In the genomic region with DNA sequence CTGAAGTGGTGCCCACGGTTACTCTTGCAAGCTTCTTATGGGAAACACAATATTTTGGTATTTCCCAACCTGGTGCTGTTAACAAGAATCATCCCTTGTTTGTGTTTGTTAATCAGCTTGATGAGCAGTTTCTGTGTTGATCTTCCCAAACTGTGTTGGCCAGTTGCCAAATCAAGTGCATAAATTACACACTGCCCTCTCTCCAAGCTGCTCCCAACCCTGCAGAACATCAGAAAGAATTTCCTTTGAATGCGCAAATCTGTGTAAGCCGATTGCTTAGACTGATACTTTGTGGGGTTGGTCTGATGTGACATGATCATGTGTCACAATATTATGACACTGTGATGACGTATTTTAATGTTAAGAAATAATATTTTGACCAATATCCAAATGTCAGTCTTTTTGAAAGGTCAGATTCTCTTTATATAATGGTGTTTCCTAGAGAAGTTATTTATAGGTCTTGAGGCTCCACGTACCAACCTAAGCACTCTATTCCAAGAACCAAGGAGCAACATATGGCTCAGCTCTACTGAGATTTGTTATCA, we compare ENCODE assay signal across 23 cellular contexts.
"Had no signal": no experiment of that assay in that cellular context is flagged by ENCODE, and none has a peak within 500 bp of the region (broad histone marks: within the 10 kb centered on the region; RNA-seq: fewer than 3 reads in every experiment).

No MANE protein-coding gene starts in this region.

- H3K27ac ChIP-seq: brain microvascular endothelial cell, esophagus squamous epithelium, VCaP had no signal

- ATAC-seq: activated T-cell treated with anti-CD3 and anti-CD28 coated beads, Interleukin-2, amount 50 U/mL, for 4 hours; left lobe of liver had no signal

- H3K4me1 ChIP-seq: esophagus squamous epithelium had no signal

- FAIRE-seq: endothelial cell of umbilical vein, keratinocyte had no signal

- H3K4me3 ChIP-seq: esophagus squamous epithelium, lung had no signal

- DNase-seq: activated CD4-positive, alpha-beta T cell treated with anti-CD3 and anti-CD28 coated beads, Interleukin-2, amount 50 U/mL, for 1 hour; activated CD4-positive, CD25-positive, alpha-beta regulatory T cell treated with anti-CD3 and anti-CD28 coated beads, Interleukin-2, amount 50 U/mL, for 72 hours; activated CD8-positive, alpha-beta memory T cell treated with anti-CD3 and anti-CD28 coated beads, Interleukin-2, amount 50 U/mL, for 4 hours; activated naive CD4-positive, alpha-beta T cell treated with anti-CD3 and anti-CD28 coated beads for 36 hours; activated T-cell treated with anti-CD3 and anti-CD28 coated beads, Interleukin-2, amount 50 U/mL, for 4 hours; anterior cingulate cortex; brain microvascular endothelial cell; cerebellar nuclear complex; effector CD8-positive, alpha-beta T cell; esophagus squamous epithelium; glutamatergic neuron; midbrain; nephron progenitor cell; occipital lobe; posterior cingulate gyrus; stimulated activated CD8-positive, alpha-beta memory T cell treated with anti-CD3 and anti-CD28 coated beads, Interleukin-4, amount 100 ng/mL, for 48 hours; stimulated activated naive CD4-positive, alpha-beta T cell; T-helper 2 cell had no signal

- H3K27me3 ChIP-seq: brain microvascular endothelial cell, esophagus squamous epithelium had no signal

- H3K36me3 ChIP-seq: brain microvascular endothelial cell, esophagus squamous epithelium had no signal

- H3K9me3 ChIP-seq: esophagus squamous epithelium had no signal
